In the genomic region with DNA sequence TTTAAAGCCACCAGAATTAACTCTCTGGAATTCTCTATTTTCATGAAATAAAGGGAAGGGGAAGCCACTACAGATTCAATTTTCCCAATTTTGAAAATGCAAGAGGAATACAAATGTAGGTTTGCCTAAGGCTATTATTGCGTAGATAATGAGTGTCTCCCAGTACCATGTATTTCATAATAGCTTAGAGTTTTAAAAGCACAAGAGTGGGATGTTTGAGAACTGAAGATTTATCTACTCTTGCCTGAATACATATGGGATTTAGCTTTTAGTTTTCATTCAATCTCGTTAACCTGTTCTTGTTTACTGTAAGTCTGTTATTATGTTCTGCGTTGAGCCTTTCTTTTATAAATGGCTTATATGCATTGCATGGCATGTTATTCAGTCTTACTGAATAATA, we compare ENCODE assay signal across 25 cellular contexts.
DNase-seq lines count a peak whose midpoint lies in the region; ATAC-seq, FAIRE-seq and TF ChIP-seq lines count a peak whose summit lies in the region.
"Had no signal": no experiment of that assay in that cellular context is flagged by ENCODE, and none has a peak within 500 bp of the region (broad histone marks: within the 10 kb centered on the region; RNA-seq: fewer than 3 reads in every experiment).

No MANE protein-coding gene starts in this region.

- 34% methylated on average over 3 of the region's 3 CpGs for WGBS in HepG2 (ENCODE audit: low lambda C conversion rate)
- 51% methylated on average over 3 of the region's 3 CpGs for WGBS in right lobe of liver (ENCODE audit: insufficient coverage, low coverage, low lambda C conversion rate, missing lambda C conversion rate)
- WGBS in testis, 2 donors, result 78 to 83% methylated on average over 3 of the region's 3 CpGs

- no peaks in the 10 kb centered on the region for H4K20me1 ChIP-seq in HepG2 (ENCODE audit: insufficient read depth, low read length)

- TF ChIP-seq CTCF in HepG2 (CRISPR knock-in tag; IDR thresholded peaks at IDR 0.05) (no peak), right lobe of liver (IDR thresholded peaks at IDR 0.05) (no peak), testis (IDR thresholded peaks at IDR 0.05) (no peak), coronary artery (IDR thresholded peaks at IDR 0.05) (no peak)

- no peak overlapping the region for H3K4me2 ChIP-seq in HepG2 (ENCODE audit: low read depth, low read length)
- H3K4me2 ChIP-seq: KMS-11 had no signal

- H3K4me1 ChIP-seq in HepG2 (ENCODE audit: insufficient read depth, low read length) (peaks cover 6% of the 10 kb centered on the region), right lobe of liver (no peaks in the 10 kb centered on the region), testis (no peaks in the 10 kb centered on the region)

- in situ Hi-C loops in HepG2 (cut with HindIII; ENCODE audit: extremely low pct_ligation_motif_present, low pct_unique_long_range_greater_than_20kb), result no loop called here

- BruUV-seq in HepG2 (replicated peaks; lab: Mats Ljungman, UMichigan), result no TSS peak

- H3K36me3 ChIP-seq in HepG2 (replicated peaks in 1 of 2; ENCODE audit: control insufficient read depth in 1 of 2, insufficient read depth in 2 of 2, low read length in 2 of 2) (no peaks in the 10 kb centered on the region), right lobe of liver (no peaks in the 10 kb centered on the region), SK-N-MC (ENCODE audit: insufficient read depth, low read length) (no peaks in the 10 kb centered on the region), testis (ENCODE audit: low read depth, missing control alignments) (no peaks in the 10 kb centered on the region)
- H3K36me3 ChIP-seq: HAP-1 had no signal

- TF ChIP-seq RAD21 in HepG2 (CRISPR knock-in tag; IDR thresholded peaks at IDR 0.05), result no peak

- H3K79me2 ChIP-seq in HepG2 (ENCODE audit: insufficient read depth, low read length), result no peaks in the 10 kb centered on the region

- no peak overlapping the region for H3K4me3 ChIP-seq in HepG2 (replicated peaks in 1 of 3; ENCODE audit: insufficient read depth in 1 of 3, low read depth in 2 of 3, low read length in 3 of 3)
- no peak overlapping the region for H3K4me3 ChIP-seq in right lobe of liver
- H3K4me3 ChIP-seq in SK-N-MC, result 0 out of 2 replicates have a peak overlapping the region, but pooled peaks have one; percentile 5
- H3K4me3 ChIP-seq in testis, result no peak overlapping the region
- H3K4me3 ChIP-seq in coronary artery, result no peak overlapping the region
- H3K4me3 ChIP-seq: GM12878, HAP-1 had no signal

- H3K9ac ChIP-seq in HepG2 (ENCODE audit: insufficient read depth, low read depth, low read length) (no peak overlapping the region), SK-N-MC (ENCODE audit: insufficient read length) (no peak overlapping the region)
- H3K9ac ChIP-seq: KMS-11 had no signal

- H3K27me3 ChIP-seq in HepG2 (ENCODE audit: control insufficient read depth in 1 of 2, insufficient read depth in 2 of 2, low read length in 2 of 2), result no peaks in the 10 kb centered on the region
- H3K27me3 ChIP-seq in right lobe of liver, result no peaks in the 10 kb centered on the region
- no peaks in the 10 kb centered on the region for H3K27me3 ChIP-seq in testis

- H3K9me3 ChIP-seq in HepG2 (ENCODE audit: low read length) (no peaks in the 10 kb centered on the region), right lobe of liver (no peaks in the 10 kb centered on the region), SK-N-MC (ENCODE audit: low read depth, low read length) (no peaks in the 10 kb centered on the region), testis (no peaks in the 10 kb centered on the region)
- H3K9me3 ChIP-seq: HAP-1 had no signal

- DNase-seq in HepG2 (ENCODE audit: low spot score) (no peak), right lobe of liver (no peak), NCI-H226 (peak; percentile 17), SK-N-MC (ENCODE audit: low read depth, low spot score) (peak; percentile 80), testis (no peak), coronary artery (ENCODE audit: low spot score) (no peak)
- DNase-seq in NK-92 treated with Interleukin-12 subunit alpha and Interleukin-12 subunit beta, amount 100 ng/mL, for 24 hours (lab: John Stamatoyannopoulos, UW), result no peak
- DNase-seq: C1 segment of cervical spinal cord; CD4-positive, alpha-beta memory T cell; COR-L47; GDM1; GOT3; HFFc6; NCI-H1048; NCI-H1436; NCI-H187; NCI-H2107; NCI-H526 treated with DMSO at 0.1 percent for 48 hours; SHP77; T-helper 17 cell had no signal

- H3K27ac ChIP-seq in HepG2 (ENCODE audit: extremely low read length, insufficient read depth, low read length) (no peak overlapping the region), right lobe of liver (no peak overlapping the region), SK-N-MC (peak overlapping the region; percentile 27; the same call in 1 of the 2 replicates), testis (no peak overlapping the region), coronary artery (no peak overlapping the region)
- H3K27ac ChIP-seq: KMS-11, RWPE1 had no signal

- no peak for ATAC-seq in HepG2
- ATAC-seq in right lobe of liver, result no peak
- ATAC-seq in GM19328 (IDR thresholded peaks at IDR 0.05; ENCODE audit: unreplicated experiment), result no peak
- ATAC-seq: GM12878, T-helper 17 cell had no signal

- TF ChIP-seq POLR2A in HepG2 (IDR thresholded peaks at IDR 0.05; ENCODE audit: insufficient read depth in 1 of 2, low read depth in 2 of 2, low read length in 2 of 2), result no peak
- no peak for TF ChIP-seq POLR2A in right lobe of liver (IDR thresholded peaks at IDR 0.05)
- TF ChIP-seq POLR2A in testis (IDR thresholded peaks at IDR 0.05), result no peak

- POLR2A ChIA-PET in HepG2 (lab: Yijun Ruan, JAX), result no interaction called here

- CTCF ChIA-PET in HepG2 (lab: Yijun Ruan, JAX; ENCODE audit: low intra/inter-chr PET ratio, low total read pairs), result no interaction called here

- intact Hi-C loops in HepG2 (cut with micrococcal nuclease; ENCODE audit: unreplicated experiment), result no loop called here
- intact Hi-C loops in right lobe of liver (cut with DNase I), result no loop called here
- intact Hi-C loops in testis (cut with DNase I; ENCODE audit: low total_unique reads), result no loop called here

- no peak for FAIRE-seq in HepG2 (lab: Jason Lieb, UNC)
- FAIRE-seq: GM12878 had no signal

- H2AFZ ChIP-seq in HepG2 (ENCODE audit: low read length), result peak overlapping the region; percentile 15

- TF ChIP-seq EP300 in HepG2 (IDR thresholded peaks at IDR 0.05; ENCODE audit: low read depth in 2 of 2, low read length in 2 of 2) (no peak), HepG2 (CRISPR knock-in tag; IDR thresholded peaks at IDR 0.05; ENCODE audit: borderline replicate concordance) (no peak)

TF ChIP-seq in HepG2, 621 proteins besides CTCF, POLR2A, EP300 and RAD21:
- TF ChIP-seq, protein P1, sequence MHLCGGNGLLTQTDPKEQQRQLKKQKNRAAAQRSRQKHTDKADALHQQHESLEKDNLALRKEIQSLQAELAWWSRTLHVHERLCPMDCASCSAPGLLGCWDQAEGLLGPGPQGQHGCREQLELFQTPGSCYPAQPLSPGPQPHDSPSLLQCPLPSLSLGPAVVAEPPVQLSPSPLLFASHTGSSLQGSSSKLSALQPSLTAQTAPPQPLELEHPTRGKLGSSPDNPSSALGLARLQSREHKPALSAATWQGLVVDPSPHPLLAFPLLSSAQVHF (CRISPR knock-in tag; IDR thresholded peaks at IDR 0.05), result no peak
- TF ChIP-seq NR3C1 (CRISPR knock-in tag; IDR thresholded peaks at IDR 0.05) (no peak), ZNF326 (CRISPR knock-in tag; IDR thresholded peaks at IDR 0.05; ENCODE audit: borderline replicate concordance) (no peak), ATAD3A (CRISPR knock-in tag; IDR thresholded peaks at IDR 0.05) (no peak), MEIS1 (CRISPR knock-in tag; IDR thresholded peaks at IDR 0.05; ENCODE audit: borderline replicate concordance) (no peak)
- TF ChIP-seq, protein P2, sequence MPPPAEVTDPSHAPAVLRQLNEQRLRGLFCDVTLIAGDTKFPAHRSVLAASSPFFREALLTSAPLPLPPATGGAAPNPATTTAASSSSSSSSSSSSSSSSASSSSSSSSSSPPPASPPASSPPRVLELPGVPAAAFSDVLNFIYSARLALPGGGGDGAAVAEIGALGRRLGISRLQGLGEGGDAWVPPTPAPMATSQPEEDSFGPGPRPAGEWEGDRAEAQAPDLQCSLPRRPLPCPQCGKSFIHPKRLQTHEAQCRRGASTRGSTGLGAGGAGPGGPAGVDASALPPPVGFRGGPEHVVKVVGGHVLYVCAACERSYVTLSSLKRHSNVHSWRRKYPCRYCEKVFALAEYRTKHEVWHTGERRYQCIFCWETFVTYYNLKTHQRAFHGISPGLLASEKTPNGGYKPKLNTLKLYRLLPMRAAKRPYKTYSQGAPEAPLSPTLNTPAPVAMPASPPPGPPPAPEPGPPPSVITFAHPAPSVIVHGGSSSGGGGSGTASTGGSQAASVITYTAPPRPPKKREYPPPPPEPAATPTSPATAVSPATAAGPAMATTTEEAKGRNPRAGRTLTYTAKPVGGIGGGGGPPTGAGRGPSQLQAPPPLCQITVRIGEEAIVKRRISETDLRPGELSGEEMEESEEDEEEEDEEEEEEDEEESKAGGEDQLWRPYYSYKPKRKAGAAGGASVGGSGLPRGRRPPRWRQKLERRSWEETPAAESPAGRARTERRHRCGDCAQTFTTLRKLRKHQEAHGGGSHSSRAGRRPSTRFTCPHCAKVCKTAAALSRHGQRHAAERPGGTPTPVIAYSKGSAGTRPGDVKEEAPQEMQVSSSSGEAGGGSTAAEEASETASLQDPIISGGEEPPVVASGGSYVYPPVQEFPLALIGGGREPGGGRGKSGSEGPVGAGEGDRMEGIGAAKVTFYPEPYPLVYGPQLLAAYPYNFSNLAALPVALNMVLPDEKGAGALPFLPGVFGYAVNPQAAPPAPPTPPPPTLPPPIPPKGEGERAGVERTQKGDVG (CRISPR knock-in tag; IDR thresholded peaks at IDR 0.05; ENCODE audit: borderline replicate concordance), result no peak

Comparison
In these comparisons a context has a peak if more than half of its experiments do, and no peak if none do; other contexts are left out.
1. DNase-seq: peak in NCI-H226 (single experiment) and SK-N-MC (single experiment); none in HepG2 (single experiment), right lobe of liver (0 of 3), testis (single experiment), coronary artery (single experiment) and NK-92 treated with Interleukin-12 subunit alpha and Interleukin-12 subunit beta, amount 100 ng/mL, for 24 hours (single experiment).